13 cellular contexts compared by ENCODE assay signal in genomic region chr7:4714767-4715384, GRCh38. TPM values are rescaled to one million over a fixed set of nuclear protein-coding genes. Genes with fewer than 3 reads are reported as not detected.
DNase-seq lines count a peak whose midpoint lies in the region; ATAC-seq and TF ChIP-seq lines count a peak whose summit lies in the region.
"Had no signal": no experiment of that assay in that cellular context is flagged by ENCODE, and none has a peak within 500 bp of the region (broad histone marks: within the 10 kb centered on the region; RNA-seq: fewer than 3 reads in every experiment).

No MANE protein-coding gene starts in this region.

- peaks cover 32% of the 10 kb centered on the region for H3K4me1 ChIP-seq in A673 (ENCODE audit: insufficient read depth, low read length, poor library complexity, severe bottlenecking)
- H3K4me1 ChIP-seq in endodermal cell (ENCODE audit: control insufficient read depth, insufficient read depth, low read length): no peaks in the 10 kb centered on the region
- H3K4me1 ChIP-seq in neural progenitor cell: no peaks in the 10 kb centered on the region
- H3K4me1 ChIP-seq: testis had no signal

- CTCF ChIA-PET in A673 (lab: Charles Lee): no interaction called here

- 96% methylated on average over 24 of the region's 24 CpGs for WGBS in endodermal cell (ENCODE audit: insufficient coverage in 1 of 2, insufficient read length in 1 of 2), 2 experiments

- H3F3A ChIP-seq in neural progenitor cell (ENCODE audit: low read depth): no peaks in the 10 kb centered on the region

- no peak overlapping the region for H2AFZ ChIP-seq in neural progenitor cell (replicated peaks)

- H3K27me3 Mint-ChIP-seq in endodermal cell (ENCODE audit: insufficient read depth) (peaks cover 18% of the 10 kb centered on the region), neural progenitor cell (ENCODE audit: insufficient read depth, low read depth) (peaks cover 12% of the 10 kb centered on the region)

- POLR2A ChIA-PET in A673 (lab: Charles Lee; ENCODE audit: low non-redundant PET): no interaction called here

- H3K9me3 Mint-ChIP-seq in endodermal cell (peaks cover 4% of the 10 kb centered on the region), neural progenitor cell (peaks cover 39% of the 10 kb centered on the region)
- H3K9me3 Mint-ChIP-seq: T-helper 2 cell treated with Interferon-gamma antibody and Interleukin-4, amounts not matched to agents 5 μg/mL and 100 μg/mL, for 36 hours had no signal

- H3K4me3 Mint-ChIP-seq in endodermal cell (no peak overlapping the region), neural progenitor cell (no peak overlapping the region)
- H3K4me3 Mint-ChIP-seq: T-helper 2 cell treated with Interferon-gamma antibody and Interleukin-4, amounts not matched to agents 5 μg/mL and 100 μg/mL, for 36 hours had no signal

- no peaks in the 10 kb centered on the region for H3K9me3 ChIP-seq in A673 (ENCODE audit: low read depth, low read length, poor library complexity, severe bottlenecking)
- peaks cover 6% of the 10 kb centered on the region for H3K9me3 ChIP-seq in endodermal cell (ENCODE audit: control insufficient read depth, low read length)
- H3K9me3 ChIP-seq in neural progenitor cell (ENCODE audit: low read depth): no peaks in the 10 kb centered on the region
- H3K9me3 ChIP-seq: testis had no signal

- H3K4me1 Mint-ChIP-seq in endodermal cell (peaks cover 13% of the 10 kb centered on the region), neural progenitor cell (peaks cover 35% of the 10 kb centered on the region)

- no TSS peak for BruUV-seq in A673 (replicated peaks; lab: Mats Ljungman, UMichigan)

- H3K36me3 Mint-ChIP-seq in endodermal cell (ENCODE audit: low read depth) (peaks cover 62% of the 10 kb centered on the region), neural progenitor cell (peaks cover 51% of the 10 kb centered on the region)

- H4K20me1 ChIP-seq in neural progenitor cell (ENCODE audit: low read depth): peaks cover 73% of the 10 kb centered on the region

- no peak overlapping the region for H3K4me2 ChIP-seq in neural progenitor cell

- no peak for ATAC-seq in GM19395 (IDR thresholded peaks at IDR 0.05; ENCODE audit: unreplicated experiment)

- H3K36me3 ChIP-seq in A673 (ENCODE audit: insufficient read depth, low read length, poor library complexity, severe bottlenecking) (no peaks in the 10 kb centered on the region), endodermal cell (ENCODE audit: control insufficient read depth, insufficient read depth, low read length) (peaks cover 3% of the 10 kb centered on the region), neural progenitor cell (no peaks in the 10 kb centered on the region)

- H3K27ac Mint-ChIP-seq in endodermal cell: peak overlapping the region; percentile 7
- peak overlapping the region; percentile 61 for H3K27ac Mint-ChIP-seq in neural progenitor cell
- H3K27ac Mint-ChIP-seq: T-helper 2 cell treated with Interferon-gamma antibody and Interleukin-4, amounts not matched to agents 5 μg/mL and 100 μg/mL, for 36 hours had no signal

- H3K27me3 ChIP-seq in A673 (replicated peaks; ENCODE audit: insufficient read depth, low read depth, low read length, poor library complexity) (no peaks in the 10 kb centered on the region), endodermal cell (ENCODE audit: control insufficient read depth, insufficient read depth, low read length, poor library complexity, severe bottlenecking) (no peaks in the 10 kb centered on the region), neural progenitor cell (peaks cover 18% of the 10 kb centered on the region)
- H3K27me3 ChIP-seq: testis had no signal

- H3K79me2 ChIP-seq in neural progenitor cell (ENCODE audit: low read depth): peaks cover 64% of the 10 kb centered on the region

- H3K4me3 ChIP-seq in A673 (ENCODE audit: low read depth, low read length, poor library complexity, severe bottlenecking) (peak overlapping the region; percentile 35), endodermal cell (ENCODE audit: low read length) (no peak overlapping the region), neural progenitor cell (no peak overlapping the region)
- H3K4me3 ChIP-seq: testis had no signal

- H3K27ac ChIP-seq in A673 (ENCODE audit: low read depth, low read length, poor library complexity, severe bottlenecking) (peak overlapping the region; percentile 32), endodermal cell (ENCODE audit: low read depth, low read length) (no peak overlapping the region), neural progenitor cell (no peak overlapping the region)
- H3K27ac ChIP-seq: C4-2B, testis had no signal

- H3K9ac ChIP-seq in endodermal cell (ENCODE audit: extremely low read depth, low read length, poor library complexity, severe bottlenecking) (no peak overlapping the region), neural progenitor cell (no peak overlapping the region)

- no peak for DNase-seq in A673 (ENCODE audit: low spot score)
- peak; percentile 10 to 30 for DNase-seq in Kasumi-1 (lab: John Stamatoyannopoulos, UW)
- no peak for DNase-seq in endodermal cell
- no peak for DNase-seq in neural progenitor cell (ENCODE audit: low spot score)
- DNase-seq in NCI-H69 (lab: John Stamatoyannopoulos, UW): no peak
- DNase-seq in activated CD4-positive, CD25-positive, alpha-beta regulatory T cell (lab: John Stamatoyannopoulos, UW): no peak
- DNase-seq in activated CD8-positive, alpha-beta memory T cell treated with anti-CD3 and anti-CD28 coated beads, Interleukin-2, amount 50 U/mL, for 4 hours: no peak
- DNase-seq: NCI-H1436 treated with DMSO at 0.1 percent for 48 hours; NK-92 treated with Interleukin-12 subunit alpha and Interleukin-12 subunit beta, amount 100 ng/mL, for 24 hours; testis had no signal

- intact Hi-C loops in A673 (cut with micrococcal nuclease; ENCODE audit: unreplicated experiment): no loop called here

- TF ChIP-seq CTCF in A673 (conservative IDR thresholded peaks at IDR 0.05; ENCODE audit: low read depth, low read length): no peak
- TF ChIP-seq CTCF in endodermal cell (conservative IDR thresholded peaks at IDR 0.05): no peak
- no peak for TF ChIP-seq CTCF in neural progenitor cell (IDR thresholded peaks at IDR 0.05)

RNA-seq across cellular contexts. Expression of gene FOXK1, which starts 32.8 kb away (rescaled TPM):
- total RNA-seq in A673 (2021): 43.8 and 46.2 TPM in 2 replicates
- total RNA-seq in endodermal cell: 10 to 100 TPM; 36.9 to 43.4 TPM
- 14.9 TPM for polyA plus RNA-seq in endodermal cell (2013, experiment 1 of 2)
- 13.9 TPM for polyA plus RNA-seq in endodermal cell (2013, experiment 2 of 2)
- 11.1 and 22.4 TPM in 2 replicates for total RNA-seq in neural progenitor cell (ENCODE audit: low replicate concordance)

Comparison
In these comparisons a context has a peak if more than half of its experiments do, and no peak if none do; other contexts are left out.
1. DNase-seq: peak in Kasumi-1 (2 of 2); none in A673 (single experiment), endodermal cell (single experiment), neural progenitor cell (single experiment), NCI-H69 (single experiment), activated CD4-positive, CD25-positive, alpha-beta regulatory T cell (0 of 4) and activated CD8-positive, alpha-beta memory T cell treated with anti-CD3 and anti-CD28 coated beads, Interleukin-2, amount 50 U/mL, for 4 hours (single experiment).